1 cellular context compared by ENCODE assay signal in the genomic region with DNA sequence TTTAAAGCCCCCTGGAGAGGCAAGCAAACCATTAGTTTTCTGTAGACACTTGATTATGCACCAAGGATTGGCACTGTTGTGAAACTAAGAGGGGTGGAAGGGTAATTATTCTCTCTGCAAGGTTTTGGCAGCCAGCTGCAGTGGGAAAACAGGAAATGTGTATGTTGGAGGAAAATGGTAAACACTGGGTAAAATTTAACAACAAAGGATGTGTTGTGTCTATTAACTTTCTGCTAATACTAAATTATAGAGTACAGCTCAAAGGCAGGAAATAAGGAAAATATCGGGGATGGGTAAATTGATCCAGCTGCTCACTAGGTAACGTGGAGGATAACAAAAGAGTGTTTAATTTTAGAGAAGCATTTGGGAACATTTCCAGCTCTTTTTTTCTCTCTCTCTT.
TF ChIP-seq lines count a peak whose summit lies in the region.

No MANE protein-coding gene starts in this region.

TF ChIP-seq in endothelial cell of umbilical vein, 7 proteins besides CTCF, POLR2A, EP300 and RAD21:
- TF ChIP-seq JUN (IDR thresholded peaks at IDR 0.05; ENCODE audit: borderline replicate concordance, insufficient read depth, insufficient read length, low read depth) (no peak), GATA2 (IDR thresholded peaks at IDR 0.05; ENCODE audit: insufficient read depth, insufficient read length, low read depth, low read length) (no peak), MYC (IDR thresholded peaks at IDR 0.05; ENCODE audit: low read depth, low read length) (no peak), FOS (IDR thresholded peaks at IDR 0.05; ENCODE audit: borderline replicate concordance, insufficient read depth, low read length) (no peak), EZH2 (IDR thresholded peaks at IDR 0.05; ENCODE audit: borderline replicate concordance, low read depth, low read length, severe bottlenecking) (no peak), POLR2AphosphoS5 (IDR thresholded peaks at IDR 0.05; ENCODE audit: insufficient read depth, low read depth, low read length) (no peak)
- TF ChIP-seq, protein P1, sequence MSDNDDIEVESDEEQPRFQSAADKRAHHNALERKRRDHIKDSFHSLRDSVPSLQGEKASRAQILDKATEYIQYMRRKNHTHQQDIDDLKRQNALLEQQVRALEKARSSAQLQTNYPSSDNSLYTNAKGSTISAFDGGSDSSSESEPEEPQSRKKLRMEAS (IDR thresholded peaks at IDR 0.05; ENCODE audit: insufficient read depth, insufficient read length), result no peak
